Comparison of ENCODE assay signal across 11 cellular contexts in genomic region chr10:110868981-110869380, GRCh38. TPM values are rescaled to one million over a fixed set of nuclear protein-coding genes. Genes with fewer than 3 reads are reported as not detected.
DNase-seq lines count a peak whose midpoint lies in the region; ATAC-seq and TF ChIP-seq lines count a peak whose summit lies in the region.
"Had no signal": no experiment of that assay in that cellular context is flagged by ENCODE, and none has a peak within 500 bp of the region (broad histone marks: within the 10 kb centered on the region; RNA-seq: fewer than 3 reads in every experiment).

No MANE protein-coding gene starts in this region.

- H3K27me3 ChIP-seq in thoracic aorta (replicated peaks; ENCODE audit: insufficient read depth): no peaks in the 10 kb centered on the region
- H3K27me3 ChIP-seq: SJCRH30 had no signal

- H3K9me3 ChIP-seq in thoracic aorta: no peaks in the 10 kb centered on the region
- H3K9me3 ChIP-seq: SJCRH30 had no signal

- H3K4me3 Mint-ChIP-seq in central memory CD8-positive, alpha-beta T cell: peak overlapping the region; percentile 78

- H3K36me3 ChIP-seq in thoracic aorta: no peaks in the 10 kb centered on the region
- H3K36me3 ChIP-seq: SJCRH30 had no signal

- peak; percentile 54 for DNase-seq in activated T-cell treated with anti-CD3 and anti-CD28 coated beads, Interleukin-2, amount 50 U/mL, for 1 hour
- DNase-seq in activated T-cell treated with anti-CD3 and anti-CD28 coated beads for 4 hours (no peak), T-helper 2 cell (peak in 3 of 5 experiments; percentile 49 to 81 (median 77)), thoracic aorta (ENCODE audit: low spot score) (no peak), cerebellum (ENCODE audit: low spot score) (no peak), NCI-H2196 (lab: John Stamatoyannopoulos, UW; ENCODE audit: unreplicated experiment) (no peak), HK-2 (ENCODE audit: unreplicated experiment) (no peak)
- DNase-seq in central memory CD8-positive, alpha-beta T cell (ENCODE audit: low spot score in 2 of 2): peak in 1 of 2 donors; percentile 62
- DNase-seq: MV-4-11, NCI-H524 treated with DMSO at 0.1 percent for 48 hours, SJCRH30 had no signal

- H3K4me1 ChIP-seq in thoracic aorta (ENCODE audit: control insufficient read depth in 1 of 2, low read depth in 2 of 2): peaks cover 42 to 62% of the 10 kb centered on the region in 2 donors

- no peaks in the 10 kb centered on the region for H3K27me3 Mint-ChIP-seq in central memory CD8-positive, alpha-beta T cell

- H3K4me1 Mint-ChIP-seq in central memory CD8-positive, alpha-beta T cell: peaks cover 77% of the 10 kb centered on the region

- no peaks in the 10 kb centered on the region for H3K9me3 Mint-ChIP-seq in central memory CD8-positive, alpha-beta T cell

- H3K36me3 Mint-ChIP-seq in central memory CD8-positive, alpha-beta T cell (ENCODE audit: insufficient read depth): peaks cover 43% of the 10 kb centered on the region

- peak; percentile 26 for ATAC-seq in central memory CD8-positive, alpha-beta T cell (replicated peaks; ENCODE audit: extremely low read depth, poor library complexity, severe bottlenecking)
- ATAC-seq in thoracic aorta (ENCODE audit: insufficient number of reproducible peaks, low FRiP score, low read depth): no peak

- TF ChIP-seq CTCF in thoracic aorta (IDR thresholded peaks at IDR 0.05): no peak

- H3K27ac Mint-ChIP-seq in central memory CD8-positive, alpha-beta T cell (ENCODE audit: low read depth): peak overlapping the region; percentile 97

- peak overlapping the region; percentile 89 to 95 for H3K27ac ChIP-seq in thoracic aorta
- H3K27ac ChIP-seq: SJCRH30 had no signal

- H3K4me3 ChIP-seq in thoracic aorta: no peak overlapping the region
- H3K4me3 ChIP-seq: SJCRH30 had no signal

RNA-seq across cellular contexts. Expression of gene PDCD4, which starts 2.7 kb away (rescaled TPM):
- total RNA-seq in thoracic aorta: 10 to 100 TPM; 53.5 to 91.3 TPM
- 89.3 TPM for total RNA-seq in cerebellum

RNA-seq across cellular contexts. Expression of gene BBIP1, which starts 50.0 kb away (rescaled TPM):
- total RNA-seq in thoracic aorta: 10 to 100 TPM; 19.0 to 33.2 TPM
- total RNA-seq in cerebellum: 44.1 TPM

RNA-seq across cellular contexts. Expression of gene SHOC2, which starts 50.4 kb away (rescaled TPM):
- total RNA-seq in thoracic aorta (100 to 1,000 TPM in 1 of 2 donors, 10 to 100 TPM in 1; 41.6 to 115 TPM), cerebellum (85.6 TPM)

Comparison
In these comparisons a context has a peak if more than half of its experiments do, and no peak if none do; other contexts are left out.
1. DNase-seq: peak in activated T-cell treated with anti-CD3 and anti-CD28 coated beads, Interleukin-2, amount 50 U/mL, for 1 hour (single experiment) and T-helper 2 cell (3 of 5); none in activated T-cell treated with anti-CD3 and anti-CD28 coated beads for 4 hours (single experiment), thoracic aorta (single experiment), cerebellum (single experiment), NCI-H2196 (single experiment) and HK-2 (single experiment).